In the genomic region with DNA sequence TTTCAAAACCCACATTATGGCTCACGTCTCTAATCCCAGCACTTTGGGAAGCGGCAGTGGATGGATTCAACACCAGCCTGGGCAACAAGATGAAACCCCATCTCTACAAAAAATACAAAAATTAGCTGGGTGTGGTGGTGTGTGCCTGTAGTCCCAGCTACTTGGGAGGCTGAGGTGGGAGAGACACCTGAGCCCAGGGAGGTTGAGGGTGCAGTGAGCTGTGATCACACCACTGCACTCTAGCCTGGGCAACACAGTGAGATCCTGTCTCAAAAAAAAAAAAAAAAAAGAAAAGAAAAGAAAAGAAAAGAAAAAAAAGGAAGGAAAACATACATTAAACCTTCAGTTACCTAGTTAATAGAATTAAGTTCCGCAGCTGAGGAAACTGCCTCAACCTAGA, we compare ENCODE assay signal across 8 cellular contexts. TPM values are rescaled to one million over a fixed set of nuclear protein-coding genes. Genes with fewer than 3 reads are reported as not detected.
DNase-seq lines count a peak whose midpoint lies in the region; ATAC-seq and TF ChIP-seq lines count a peak whose summit lies in the region.
"Not testable (repeated sequence)": the region's sequence is repeated elsewhere in the genome, so short reads cannot be mapped to it uniquely, and the experiment has no call there.

No MANE protein-coding gene starts in this region.

- not testable (repeated sequence) for H3K79me1 ChIP-seq in mesendoderm (ENCODE audit: low read length)

- H2AFZ ChIP-seq in PC-3 (ENCODE audit: low read length) = not testable (repeated sequence)

- H3F3A ChIP-seq in PC-3 (ENCODE audit: low read length, unreplicated experiment) = not testable (repeated sequence)

- not testable (repeated sequence) for BruUV-seq in PC-3 (replicated peaks; lab: Mats Ljungman, UMichigan)

- not testable (repeated sequence) for H4K5ac ChIP-seq in mesendoderm (ENCODE audit: low read length)

- peak overlapping the region; percentile 90 for H3K27ac ChIP-seq in CD4-positive, CD25-positive, alpha-beta regulatory T cell (ENCODE audit: insufficient read depth, low read length, poor library complexity, severe bottlenecking)
- H3K27ac ChIP-seq in PC-3 (ENCODE audit: low read length) (peak overlapping the region; percentile 92), adrenal gland (peak overlapping the region in 3 of 5 donors; percentile 72 to 76 (median 74)), esophagus squamous epithelium (peak overlapping the region; percentile 59 to 93 (median 71)), mesendoderm (ENCODE audit: low read depth, low read length) (peak overlapping the region; percentile 53), skin epidermis (peak overlapping the region in 13 of 21 experiments; percentile 7 to 92 (median 60)), upper lobe of left lung (peak overlapping the region; percentile 41 to 90 (median 74))

- POLR2A ChIA-PET in PC-3 (lab: Charles Lee; ENCODE audit: unreplicated experiment) = interaction anchor here (0.5 kb wide), 1 partner anchor 37 kb away, joined by 3 read pairs; no protein-coding TSS in a partner anchor
- POLR2A ChIA-PET in activated CD8-positive, alpha-beta T cell treated with anti-CD3 and anti-CD28 coated beads, Interleukin-2, amount 10 ng/mL, durations not matched to agents 7 days and 5 days (lab: Charles Lee) = interaction anchor here (0.9 to 5.2 kb wide), 5 partner anchors 10 to 60 kb away, joined by 4 to 50 read pairs (median 8); partner anchors contain the start of genes ARHGAP17 and LCMT1

- CTCF ChIA-PET in PC-3 (lab: Charles Lee) = interaction anchor here (0.5 kb wide), 1 partner anchor 102 kb away, joined by 3 read pairs; no protein-coding TSS in a partner anchor
- CTCF ChIA-PET in activated CD8-positive, alpha-beta T cell treated with anti-CD3 and anti-CD28 coated beads, Interleukin-2, amount 10 ng/mL, durations not matched to agents 7 days and 5 days (lab: Charles Lee) = interaction anchor here (0.6 to 3.6 kb wide), 5 partner anchors 10 to 174 kb away, joined by 3 to 43 read pairs (median 10); no protein-coding TSS in a partner anchor

- H3K79me2 ChIP-seq in PC-3 (ENCODE audit: low read length); mesendoderm (ENCODE audit: control insufficient read depth, insufficient read depth, low read length): not testable (repeated sequence)

- not testable (repeated sequence) for H3K27me3 ChIP-seq in CD4-positive, CD25-positive, alpha-beta regulatory T cell (ENCODE audit: control insufficient read depth, insufficient read depth, low read length); PC-3 (ENCODE audit: low read length); adrenal gland; esophagus squamous epithelium; mesendoderm (ENCODE audit: insufficient read depth, low read length, poor library complexity); upper lobe of left lung

- TF ChIP-seq CTCF in PC-3 (conservative IDR thresholded peaks at IDR 0.05; ENCODE audit: low read depth, low read length); adrenal gland (IDR thresholded peaks at IDR 0.05); esophagus squamous epithelium (IDR thresholded peaks at IDR 0.05); upper lobe of left lung (IDR thresholded peaks at IDR 0.05): not testable (repeated sequence)

- peak overlapping the region; percentile 70 for H3K56ac ChIP-seq in mesendoderm (ENCODE audit: low read length)

- H3K36me3 ChIP-seq in CD4-positive, CD25-positive, alpha-beta regulatory T cell (ENCODE audit: control insufficient read depth, insufficient read depth, low read length); PC-3 (ENCODE audit: low read depth, low read length); adrenal gland (replicated peaks in 1 of 2); esophagus squamous epithelium; mesendoderm (ENCODE audit: control insufficient read depth, insufficient read depth, low read length); upper lobe of left lung: not testable (repeated sequence)

- H2BK5ac ChIP-seq in mesendoderm (ENCODE audit: low read length) = not testable (repeated sequence)

- H3K9me3 ChIP-seq in CD4-positive, CD25-positive, alpha-beta regulatory T cell (ENCODE audit: control insufficient read depth in 2 of 2, low read length in 2 of 2); PC-3 (ENCODE audit: low read length); adrenal gland (replicated peaks in 1 of 3); esophagus squamous epithelium; upper lobe of left lung: not testable (repeated sequence)

- H3K9me3 Mint-ChIP-seq in CD4-positive, CD25-positive, alpha-beta regulatory T cell; activated CD8-positive, alpha-beta T cell treated with anti-CD3 and anti-CD28 coated beads, Interleukin-2, amount 10 ng/mL, durations not matched to agents 7 days and 5 days (ENCODE audit: insufficient read depth): not testable (repeated sequence)

- not testable (repeated sequence) for TF ChIP-seq EP300 in upper lobe of left lung (IDR thresholded peaks at IDR 0.05)

- not testable (repeated sequence) for H2AK5ac ChIP-seq in mesendoderm (ENCODE audit: low read length)

- not testable (repeated sequence) for H3K4ac ChIP-seq in mesendoderm (ENCODE audit: low read depth, low read length)

- H3K27ac Mint-ChIP-seq in CD4-positive, CD25-positive, alpha-beta regulatory T cell = peak overlapping the region; percentile 98 to 99 (median 99)
- peak overlapping the region; percentile 72 for H3K27ac Mint-ChIP-seq in activated CD8-positive, alpha-beta T cell treated with anti-CD3 and anti-CD28 coated beads, Interleukin-2, amount 10 ng/mL, durations not matched to agents 7 days and 5 days

- peaks cover 31 to 61% (median 45%) of the 10 kb centered on the region in 4 donors for H3K4me1 Mint-ChIP-seq in CD4-positive, CD25-positive, alpha-beta regulatory T cell
- H3K4me1 Mint-ChIP-seq in activated CD8-positive, alpha-beta T cell treated with anti-CD3 and anti-CD28 coated beads, Interleukin-2, amount 10 ng/mL, durations not matched to agents 7 days and 5 days (ENCODE audit: low read depth) = peaks cover 55% of the 10 kb centered on the region

- H3K36me3 Mint-ChIP-seq in CD4-positive, CD25-positive, alpha-beta regulatory T cell; activated CD8-positive, alpha-beta T cell treated with anti-CD3 and anti-CD28 coated beads, Interleukin-2, amount 10 ng/mL, durations not matched to agents 7 days and 5 days (ENCODE audit: low read depth): not testable (repeated sequence)

- not testable (repeated sequence) for ATAC-seq in CD4-positive, CD25-positive, alpha-beta regulatory T cell (ENCODE audit: low read depth in 2 of 2); PC-3; activated CD8-positive, alpha-beta T cell treated with anti-CD3 and anti-CD28 coated beads, Interleukin-2, amount 10 ng/mL, durations not matched to agents 7 days and 5 days; upper lobe of left lung (ENCODE audit: low FRiP score in 2 of 2)

- not testable (repeated sequence) for H3K27me3 Mint-ChIP-seq in CD4-positive, CD25-positive, alpha-beta regulatory T cell; activated CD8-positive, alpha-beta T cell treated with anti-CD3 and anti-CD28 coated beads, Interleukin-2, amount 10 ng/mL, durations not matched to agents 7 days and 5 days (ENCODE audit: low read depth)

- intact Hi-C loops in PC-3 (cut with micrococcal nuclease); esophagus squamous epithelium (cut with DNase I): not testable (repeated sequence)
- intact Hi-C loops in adrenal gland (cut with DNase I) = loop anchor here in 1 of 2 donors (10.0 kb wide), 1 partner anchor 174 kb away; no protein-coding TSS in a partner anchor

- H3K18ac ChIP-seq in mesendoderm (ENCODE audit: low read length) = not testable (repeated sequence)

- peaks cover 41% of the 10 kb centered on the region for H3K4me1 ChIP-seq in CD4-positive, CD25-positive, alpha-beta regulatory T cell (ENCODE audit: control insufficient read depth, insufficient read depth, low read length, poor library complexity, severe bottlenecking)
- H3K4me1 ChIP-seq in PC-3 (ENCODE audit: insufficient read depth, low read length) (peaks cover 36% of the 10 kb centered on the region), adrenal gland (replicated peaks in 1 of 2) (peaks cover 3 to 32% of the 10 kb centered on the region in 2 donors), esophagus squamous epithelium (peaks cover 18 to 62% (median 41%) of the 10 kb centered on the region in 3 donors), upper lobe of left lung (peaks cover 26 to 41% (median 29%) of the 10 kb centered on the region in 4 donors)
- not testable (repeated sequence) for H3K4me1 ChIP-seq in mesendoderm (ENCODE audit: control insufficient read depth, low read depth, low read length)

- 92 to 100% (median 96%) methylated on average over 3 of the region's 3 CpGs for WGBS in adrenal gland, 4 donors
- WGBS in esophagus squamous epithelium, 2 donors = 82 to 92% methylated on average over 3 of the region's 3 CpGs
- WGBS in mesendoderm (ENCODE audit: extremely low coverage, insufficient coverage, low lambda C conversion rate) = no CpG with 5 or more reads among the region's 3 CpGs
- 95 to 98% methylated on average over 3 of the region's 3 CpGs for WGBS in upper lobe of left lung, 2 donors

- not testable (repeated sequence) for H4K20me1 ChIP-seq in PC-3 (ENCODE audit: low read length)

- H2BK120ac ChIP-seq in mesendoderm (ENCODE audit: low read depth, low read length) = not testable (repeated sequence)

- not testable (repeated sequence) for H3K9me2 ChIP-seq in PC-3 (replicated peaks; ENCODE audit: low read length)

- peak overlapping the region; percentile 72; the same call in 1 of the 2 replicates for H3K4me2 ChIP-seq in PC-3 (ENCODE audit: low read length)
- not testable (repeated sequence) for H3K4me2 ChIP-seq in mesendoderm (ENCODE audit: low read length)

- H3K9ac ChIP-seq in PC-3 (ENCODE audit: low read length) = peak overlapping the region; percentile 65
- not testable (repeated sequence) for H3K9ac ChIP-seq in mesendoderm (ENCODE audit: low read length)

- not testable (repeated sequence) for H3K23ac ChIP-seq in mesendoderm (ENCODE audit: low read length)

- H2BK15ac ChIP-seq in mesendoderm (replicated peaks; ENCODE audit: low read depth) = peak overlapping the region; percentile 77

- TF ChIP-seq POLR2A in adrenal gland (IDR thresholded peaks at IDR 0.05); esophagus squamous epithelium (IDR thresholded peaks at IDR 0.05); upper lobe of left lung (IDR thresholded peaks at IDR 0.05): not testable (repeated sequence)

- H3K4me3 ChIP-seq in CD4-positive, CD25-positive, alpha-beta regulatory T cell (ENCODE audit: low read depth, low read length) = peak overlapping the region; percentile 95
- not testable (repeated sequence) for H3K4me3 ChIP-seq in PC-3 (ENCODE audit: low read length); adrenal gland; esophagus squamous epithelium; mesendoderm (ENCODE audit: low read length); skin epidermis; upper lobe of left lung

- not testable (repeated sequence) for DNase-seq in CD4-positive, CD25-positive, alpha-beta regulatory T cell; PC-3; activated CD8-positive, alpha-beta T cell treated with anti-CD3 and anti-CD28 coated beads, Interleukin-2, amount 10 ng/mL, durations not matched to agents 7 days and 5 days; adrenal gland; esophagus squamous epithelium (lab: John Stamatoyannopoulos, UW); mesendoderm; upper lobe of left lung

- H4K8ac ChIP-seq in mesendoderm (ENCODE audit: low read depth, low read length) = not testable (repeated sequence)

- H3K4me3 Mint-ChIP-seq in CD4-positive, CD25-positive, alpha-beta regulatory T cell = peak overlapping the region in 3 of 4 donors; percentile 21 to 92 (median 84)
- H3K4me3 Mint-ChIP-seq in activated CD8-positive, alpha-beta T cell treated with anti-CD3 and anti-CD28 coated beads, Interleukin-2, amount 10 ng/mL, durations not matched to agents 7 days and 5 days = not testable (repeated sequence)

RNA-seq across cellular contexts. Expression of gene ARHGAP17, which starts 35.8 kb away (rescaled TPM):
- 87.7 TPM for total RNA-seq in CD4-positive, CD25-positive, alpha-beta regulatory T cell
- 10 to 100 TPM; 22.0 to 36.7 (median 29.0) TPM for polyA plus RNA-seq in CD4-positive, CD25-positive, alpha-beta regulatory T cell
- total RNA-seq in PC-3 (2014; rRNA removed) (12.8 and 15.7 TPM in 2 replicates), adrenal gland (100 to 1,000 TPM in 1 of 8 donors, 10 to 100 TPM in 7; 42.7 to 105 (median 71.0) TPM), esophagus squamous epithelium (10 to 100 TPM; 36.2 to 48.1 (median 43.2) TPM), upper lobe of left lung (10 to 100 TPM; 45.1 to 86.6 (median 54.6) TPM)
- 10 to 100 TPM; 72.4 to 75.8 TPM for total RNA-seq in activated CD8-positive, alpha-beta T cell treated with anti-CD3 and anti-CD28 coated beads, Interleukin-2, amount 10 ng/mL, durations not matched to agents 7 days and 5 days
- polyA plus RNA-seq in adrenal gland = 100 to 1,000 TPM in 1 of 3 donors, 10 to 100 TPM in 2; 84.3 to 103 (median 87.3) TPM
- 61.6 TPM for polyA plus RNA-seq in mesendoderm (2013, experiment 1 of 2)
- polyA plus RNA-seq in mesendoderm (2013, experiment 2 of 2) = 62.5 TPM
